ENCODE assay signal across 27 cellular contexts in genomic region chr18:77093584-77093983, GRCh38. TPM values are rescaled to one million over a fixed set of nuclear protein-coding genes. Genes with fewer than 3 reads are reported as not detected.
A peak's percentile ranks its signal among the peaks of the same experiment; 100 is the strongest.
DNase-seq lines count a peak whose midpoint lies in the region; ATAC-seq, FAIRE-seq and TF ChIP-seq lines count a peak whose summit lies in the region.
"Had no signal": no experiment of that assay in that cellular context is flagged by ENCODE, and none has a peak within 500 bp of the region (broad histone marks: within the 10 kb centered on the region; RNA-seq: fewer than 3 reads in every experiment).

No MANE protein-coding gene starts in this region.

- no peaks in the 10 kb centered on the region for H3K9me3 ChIP-seq in CD4-positive, alpha-beta memory T cell (ENCODE audit: control insufficient read depth in 1 of 2, low read length in 2 of 2)
- H3K9me3 ChIP-seq: gastroesophageal sphincter had no signal

- POLR2A ChIA-PET in CD4-positive, alpha-beta memory T cell (lab: Charles Lee; ENCODE audit: partially characterized antibody), result no interaction called here

- intact Hi-C loops in CD4-positive, alpha-beta memory T cell (cut with micrococcal nuclease), result no loop called here
- intact Hi-C loops in natural killer cell (cut with micrococcal nuclease), result no loop called here

- CTCF ChIA-PET in CD4-positive, alpha-beta memory T cell (lab: Charles Lee; ENCODE audit: partially characterized antibody), result no interaction called here

- no peak overlapping the region for H3K27ac ChIP-seq in CD4-positive, alpha-beta memory T cell (ENCODE audit: low read depth, low read length)
- H3K27ac ChIP-seq: gastroesophageal sphincter had no signal

- H3K4me1 Mint-ChIP-seq in CD4-positive, alpha-beta memory T cell, result peaks cover 57 to 95% (median 81%) of the 10 kb centered on the region in 4 donors
- H3K4me1 Mint-ChIP-seq in central memory CD8-positive, alpha-beta T cell, result peaks cover 89% of the 10 kb centered on the region
- peaks cover 94 to 95% of the 10 kb centered on the region in 2 donors for H3K4me1 Mint-ChIP-seq in natural killer cell

- ATAC-seq in central memory CD8-positive, alpha-beta T cell (replicated peaks; ENCODE audit: extremely low read depth, poor library complexity, severe bottlenecking), result no peak
- ATAC-seq in natural killer cell, result peak in 1 of 3 donors; percentile 20
- ATAC-seq: activated CD8-positive, alpha-beta memory T cell treated with anti-CD3 and anti-CD28 coated beads, Interleukin-2, amount 10 ng/mL, durations not matched to agents 7 days and 5 days; gastroesophageal sphincter; SK-N-SH treated with all-trans-retinoic acid at 6 μM for 48 hours had no signal

- FAIRE-seq in GM12891 (lab: Jason Lieb, UNC), result no peak
- no peak for FAIRE-seq in HTR-8/SVneo (lab: Jason Lieb, UNC)
- FAIRE-seq: colon, islet of Langerhans had no signal

- peaks cover 34 to 61% of the 10 kb centered on the region in 2 donors for H3K36me3 Mint-ChIP-seq in CD4-positive, alpha-beta memory T cell
- peaks cover 40% of the 10 kb centered on the region for H3K36me3 Mint-ChIP-seq in central memory CD8-positive, alpha-beta T cell (ENCODE audit: insufficient read depth)
- H3K36me3 Mint-ChIP-seq in natural killer cell, result peaks cover 8% of the 10 kb centered on the region
- H3K36me3 Mint-ChIP-seq: mesothelial cell of epicardium, naive B cell had no signal

- H3K4me3 Mint-ChIP-seq in CD4-positive, alpha-beta memory T cell, result peak overlapping the region in 1 of 8 donors; percentile 44
- peak overlapping the region; percentile 32 for H3K4me3 Mint-ChIP-seq in central memory CD8-positive, alpha-beta T cell
- H3K4me3 Mint-ChIP-seq in natural killer cell, result peak overlapping the region; percentile 81
- H3K4me3 Mint-ChIP-seq: activated CD8-positive, alpha-beta memory T cell treated with anti-CD3 and anti-CD28 coated beads, Interleukin-2, amount 10 ng/mL, durations not matched to agents 7 days and 5 days; activated T-helper 1 cell treated with anti-CD3 and anti-CD28 coated beads, Interleukin-12 subunit alpha, Interleukin-12 subunit beta, Interleukin-2, Interleukin-4 antibody, amounts not matched to agents 30 ng/mL and 10 ng/mL and 1 ng/mL, durations not matched to agents 14 hours and 24 hours and 36 hours; HFFc6; mesothelial cell of epicardium had no signal

- peaks cover 16% of the 10 kb centered on the region for H3K36me3 ChIP-seq in CD4-positive, alpha-beta memory T cell (ENCODE audit: insufficient read depth, low read length)
- H3K36me3 ChIP-seq: gastroesophageal sphincter had no signal

- TF ChIP-seq POLR2A in GM12891 (IDR thresholded peaks at IDR 0.05; ENCODE audit: low read depth, low read length), result no peak

- no peak overlapping the region for H3K4me3 ChIP-seq in CD4-positive, alpha-beta memory T cell (ENCODE audit: low read length in 2 of 2)
- H3K4me3 ChIP-seq: gastroesophageal sphincter had no signal

- no peak for TF ChIP-seq CTCF in natural killer cell (IDR thresholded peaks at IDR 0.05)

- peak overlapping the region in 4 of 7 donors; percentile 22 to 82 (median 51) for H3K27ac Mint-ChIP-seq in CD4-positive, alpha-beta memory T cell
- H3K27ac Mint-ChIP-seq in central memory CD8-positive, alpha-beta T cell (ENCODE audit: low read depth), result peak overlapping the region; percentile 6
- peak overlapping the region; percentile 87 to 94 for H3K27ac Mint-ChIP-seq in natural killer cell
- H3K27ac Mint-ChIP-seq: activated CD8-positive, alpha-beta memory T cell treated with anti-CD3 and anti-CD28 coated beads, Interleukin-2, amount 10 ng/mL, durations not matched to agents 7 days and 5 days; activated T-helper 1 cell treated with anti-CD3 and anti-CD28 coated beads, Interleukin-12 subunit alpha, Interleukin-12 subunit beta, Interleukin-2, Interleukin-4 antibody, amounts not matched to agents 30 ng/mL and 10 ng/mL and 1 ng/mL, durations not matched to agents 14 hours and 24 hours and 36 hours; HFFc6; mesothelial cell of epicardium had no signal

- no peaks in the 10 kb centered on the region for H3K9me3 Mint-ChIP-seq in CD4-positive, alpha-beta memory T cell
- H3K9me3 Mint-ChIP-seq in central memory CD8-positive, alpha-beta T cell, result no peaks in the 10 kb centered on the region
- no peaks in the 10 kb centered on the region for H3K9me3 Mint-ChIP-seq in natural killer cell
- H3K9me3 Mint-ChIP-seq: activated T-helper 1 cell treated with anti-CD3 and anti-CD28 coated beads, Interleukin-12 subunit alpha, Interleukin-12 subunit beta, Interleukin-2, Interleukin-4 antibody, amounts not matched to agents 30 ng/mL and 10 ng/mL and 1 ng/mL, durations not matched to agents 14 hours and 24 hours and 36 hours; HFFc6; mesothelial cell of epicardium; naive B cell had no signal

- H3K27me3 Mint-ChIP-seq in CD4-positive, alpha-beta memory T cell, result no peaks in the 10 kb centered on the region
- H3K27me3 Mint-ChIP-seq in central memory CD8-positive, alpha-beta T cell, result no peaks in the 10 kb centered on the region
- H3K27me3 Mint-ChIP-seq in natural killer cell (ENCODE audit: low read depth in 2 of 2), result no peaks in the 10 kb centered on the region
- H3K27me3 Mint-ChIP-seq: activated CD8-positive, alpha-beta memory T cell treated with anti-CD3 and anti-CD28 coated beads, Interleukin-2, amount 10 ng/mL, durations not matched to agents 7 days and 5 days; naive B cell had no signal

- DNase-seq in AG20443 (ENCODE audit: low spot score) (peak; percentile 21), natural killer cell (no peak), RKO (ENCODE audit: low spot score) (no peak), GM12891 (ENCODE audit: insufficient read length, low spot score) (no peak), HTR-8/SVneo (ENCODE audit: insufficient read length, low spot score) (no peak), SHP77 treated with DMSO at 0.1 percent for 48 hours (lab: John Stamatoyannopoulos, UW) (no peak)
- DNase-seq in CD4-positive, alpha-beta memory T cell, result no peak
- no peak for DNase-seq in central memory CD8-positive, alpha-beta T cell (ENCODE audit: low spot score in 2 of 2)
- DNase-seq: activated CD8-positive, alpha-beta memory T cell treated with anti-CD3 and anti-CD28 coated beads, Interleukin-2, amount 10 ng/mL, durations not matched to agents 7 days and 5 days; activated naive CD4-positive, alpha-beta T cell treated with anti-CD3 and anti-CD28 coated beads, Interleukin-2, amount 50 U/mL, for 16 hours; amniotic stem cell; DMS 273 treated with DMSO at 0.1 percent for 48 hours; effector CD4-positive, alpha-beta T cell; EL; HFFc6; KBM-7; naive B cell; NCI-H2029 treated with DMSO at 0.1 percent for 48 hours; NCI-H226; stimulated activated CD4-positive, alpha-beta T cell treated with anti-CD3 and anti-CD28 coated beads, Interleukin-2, amount 100 ng/mL, for 24 hours; T-helper 2 cell had no signal

- peaks cover 85% of the 10 kb centered on the region for H3K4me1 ChIP-seq in CD4-positive, alpha-beta memory T cell (ENCODE audit: insufficient read depth, low read length)

- no peaks in the 10 kb centered on the region for H3K27me3 ChIP-seq in CD4-positive, alpha-beta memory T cell (ENCODE audit: insufficient read depth, low read length)
- H3K27me3 ChIP-seq: gastroesophageal sphincter had no signal

TF ChIP-seq in GM12891, 5 proteins besides CTCF, POLR2A, EP300 and RAD21:
- TF ChIP-seq PAX5 (IDR thresholded peaks at IDR 0.05; ENCODE audit: insufficient read depth, low read length, severe bottlenecking) (no peak), POLR2AphosphoS5 (IDR thresholded peaks at IDR 0.05; ENCODE audit: low read depth, low read length) (no peak), TAF1 (IDR thresholded peaks at IDR 0.05; ENCODE audit: low read depth, low read length) (no peak), SPI1 (IDR thresholded peaks at IDR 0.05; ENCODE audit: low read depth, low read length) (no peak), POU2F2 (IDR thresholded peaks at IDR 0.05; ENCODE audit: low read depth, low read length) (no peak)
TF ChIP-seq in GM12891: peak in this region for 0.

RNA-seq across cellular contexts. Expression of gene MBP, which starts 39.0 kb away (rescaled TPM):
- 100 to 1,000 TPM; 179 to 187 TPM for total RNA-seq in CD4-positive, alpha-beta memory T cell
- 100 to 1,000 TPM in 1 of 2 donors, 10 to 100 TPM in 1; 92.2 to 119 TPM for polyA plus RNA-seq in CD4-positive, alpha-beta memory T cell
- 100 to 1,000 TPM; 183 to 344 (median 325) TPM for total RNA-seq in natural killer cell
- polyA plus RNA-seq in GM12891 (2012; ENCODE audit: low read depth, missing spikeins), result 16.8 TPM

Comparison
In these comparisons a context has a peak if more than half of its experiments do, and no peak if none do; other contexts are left out.
1. H3K27ac Mint-ChIP-seq: peak in every context shown above with its lines; median percentile 90 in natural killer cell; 51 in CD4-positive, alpha-beta memory T cell; 6 in central memory CD8-positive, alpha-beta T cell.